ENCODE assay signal across 9 cellular contexts in genomic region chr16:66250686-66251405, GRCh38.
DNase-seq lines count a peak whose midpoint lies in the region; ATAC-seq and TF ChIP-seq lines count a peak whose summit lies in the region.
"Had no signal": no experiment of that assay in that cellular context is flagged by ENCODE, and none has a peak within 500 bp of the region (broad histone marks: within the 10 kb centered on the region; RNA-seq: fewer than 3 reads in every experiment).

No MANE protein-coding gene starts in this region.

- H3K79me2 ChIP-seq in PC-3 (ENCODE audit: low read length): no peaks in the 10 kb centered on the region

- H2AFZ ChIP-seq in PC-3 (ENCODE audit: low read length): peak overlapping the region; percentile 54

- 35% methylated on average over 9 of the region's 10 CpGs for WGBS in right lobe of liver (ENCODE audit: insufficient coverage, low coverage, low lambda C conversion rate, missing lambda C conversion rate)

- H3K4me1 ChIP-seq in PC-3 (ENCODE audit: insufficient read depth, low read length): peaks cover 12% of the 10 kb centered on the region; the same call in 1 of the 2 replicates
- H3K4me1 ChIP-seq in right lobe of liver: no peaks in the 10 kb centered on the region

- H3F3A ChIP-seq in PC-3 (ENCODE audit: low read length, unreplicated experiment): no peaks in the 10 kb centered on the region

- POLR2A ChIA-PET in PC-3 (lab: Charles Lee; ENCODE audit: unreplicated experiment): no interaction called here

- CTCF ChIA-PET in PC-3 (lab: Charles Lee): no interaction called here

- TF ChIP-seq CTCF in PC-3 (conservative IDR thresholded peaks at IDR 0.05; ENCODE audit: low read depth, low read length) (no peak), dorsolateral prefrontal cortex (IDR thresholded peaks at IDR 0.05 in 54 of 56, conservative IDR thresholded peaks at IDR 0.05 in 2 of 56; ENCODE audit: low read depth in 1 of 56, partially characterized antibody in 56 of 56) (peak in 1 of 56 donors; percentile 26), right lobe of liver (IDR thresholded peaks at IDR 0.05) (no peak), omental fat pad (IDR thresholded peaks at IDR 0.05) (no peak)

- ATAC-seq in PC-3 (peak; percentile 60), right lobe of liver (peak in 3 of 4 donors; percentile 28 to 57 (median 54)), omental fat pad (ENCODE audit: low FRiP score) (no peak), HG03039 (IDR thresholded peaks at IDR 0.05; ENCODE audit: unreplicated experiment) (no peak)

- H3K9me3 ChIP-seq in PC-3 (ENCODE audit: low read length) (no peaks in the 10 kb centered on the region), right lobe of liver (no peaks in the 10 kb centered on the region)

- 0 out of 2 replicates have a peak overlapping the region, but pooled peaks have one; percentile 33 for H3K4me2 ChIP-seq in PC-3 (ENCODE audit: low read length)

- H3K27ac ChIP-seq in PC-3 (ENCODE audit: low read length) (no peak overlapping the region), dorsolateral prefrontal cortex (peak overlapping the region in 54 of 59 donors; percentile 19 to 87 (median 70)), right lobe of liver (no peak overlapping the region), temporal lobe (ENCODE audit: low read depth, low read length) (peak overlapping the region; percentile 70)

- intact Hi-C loops in PC-3 (cut with micrococcal nuclease): no loop called here
- intact Hi-C loops in dorsolateral prefrontal cortex (cut with DNase I): no loop called here
- intact Hi-C loops in right lobe of liver (cut with DNase I): no loop called here

- H3K36me3 ChIP-seq in PC-3 (ENCODE audit: low read depth, low read length) (no peaks in the 10 kb centered on the region), right lobe of liver (no peaks in the 10 kb centered on the region)

- BruUV-seq in PC-3 (replicated peaks; lab: Mats Ljungman, UMichigan): no TSS peak

- H3K9me2 ChIP-seq in PC-3 (replicated peaks; ENCODE audit: low read length): no peaks in the 10 kb centered on the region

- DNase-seq in PC-3: peak; percentile 14
- peak in 5 of 10 donors; percentile 11 to 63 (median 55) for DNase-seq in dorsolateral prefrontal cortex
- DNase-seq in right lobe of liver: no peak
- no peak for DNase-seq in NK-92 treated with Interleukin-12 subunit alpha and Interleukin-12 subunit beta, amount 100 ng/mL, for 24 hours (lab: John Stamatoyannopoulos, UW)
- DNase-seq in SHP77 (lab: John Stamatoyannopoulos, UW): no peak
- no peak for DNase-seq in omental fat pad (ENCODE audit: low spot score)
- DNase-seq: activated CD4-positive, alpha-beta T cell treated with anti-CD3 and anti-CD28 coated beads for 1 hour had no signal

- no peaks in the 10 kb centered on the region for H4K20me1 ChIP-seq in PC-3 (ENCODE audit: low read length)

- no peak overlapping the region for H3K9ac ChIP-seq in PC-3 (ENCODE audit: low read length)

- H3K27me3 ChIP-seq in PC-3 (ENCODE audit: low read length) (no peaks in the 10 kb centered on the region), dorsolateral prefrontal cortex (no peaks in the 10 kb centered on the region), right lobe of liver (no peaks in the 10 kb centered on the region)

- H3K4me3 ChIP-seq in PC-3 (ENCODE audit: low read length) (no peak overlapping the region), dorsolateral prefrontal cortex (peak overlapping the region in 21 of 59 donors; percentile 0 to 36 (median 15)), right lobe of liver (no peak overlapping the region)

- no peak for TF ChIP-seq POLR2A in right lobe of liver (IDR thresholded peaks at IDR 0.05)

Comparison
In these comparisons a context has a peak if more than half of its experiments do, and no peak if none do; other contexts are left out.
1. ATAC-seq: peak in PC-3 (single experiment) and right lobe of liver (3 of 4); none in omental fat pad (single experiment) and HG03039 (single experiment).
2. H3K27ac ChIP-seq: peak in dorsolateral prefrontal cortex (54 of 59) and temporal lobe (single experiment); none in PC-3 (single experiment) and right lobe of liver (0 of 3).